2 cellular contexts compared by ENCODE assay signal in genomic region chr10:117460846-117461765, GRCh38.
TF ChIP-seq lines count a peak whose summit lies in the region.

No MANE protein-coding gene starts in this region.

TF ChIP-seq in HCT116, 20 proteins besides CTCF, POLR2A, EP300 and RAD21:
- no peak for TF ChIP-seq POLR2AphosphoS5 (IDR thresholded peaks at IDR 0.05; ENCODE audit: low read depth, low read length)
- TF ChIP-seq CBX3 (IDR thresholded peaks at IDR 0.05; ENCODE audit: low read depth): no peak
- TF ChIP-seq EZH2phosphoT487 (IDR thresholded peaks at IDR 0.05; ENCODE audit: borderline replicate concordance): no peak
- TF ChIP-seq CEBPB (IDR thresholded peaks at IDR 0.05; ENCODE audit: low read depth): no peak
- no peak for TF ChIP-seq ELF1 (IDR thresholded peaks at IDR 0.05; ENCODE audit: borderline replicate concordance, low read depth)
TF ChIP-seq in HCT116: peak in this region for 0.

TF ChIP-seq in H1, 55 proteins besides CTCF, POLR2A, EP300 and RAD21:
- TF ChIP-seq RFX5 (IDR thresholded peaks at IDR 0.05; ENCODE audit: borderline replicate concordance, low read depth, low read length) (no peak), SP4 (IDR thresholded peaks at IDR 0.05; ENCODE audit: low read length) (no peak), SRF (IDR thresholded peaks at IDR 0.05; ENCODE audit: low read depth, low read length) (no peak), RXRA (IDR thresholded peaks at IDR 0.05; ENCODE audit: insufficient read depth, low read depth, low read length) (no peak), JUND (IDR thresholded peaks at IDR 0.05; ENCODE audit: low read length) (no peak), ASH2L (IDR thresholded peaks at IDR 0.05; ENCODE audit: low read length) (no peak)
